Comparison of ENCODE assay signal across 15 cellular contexts in the genomic region with DNA sequence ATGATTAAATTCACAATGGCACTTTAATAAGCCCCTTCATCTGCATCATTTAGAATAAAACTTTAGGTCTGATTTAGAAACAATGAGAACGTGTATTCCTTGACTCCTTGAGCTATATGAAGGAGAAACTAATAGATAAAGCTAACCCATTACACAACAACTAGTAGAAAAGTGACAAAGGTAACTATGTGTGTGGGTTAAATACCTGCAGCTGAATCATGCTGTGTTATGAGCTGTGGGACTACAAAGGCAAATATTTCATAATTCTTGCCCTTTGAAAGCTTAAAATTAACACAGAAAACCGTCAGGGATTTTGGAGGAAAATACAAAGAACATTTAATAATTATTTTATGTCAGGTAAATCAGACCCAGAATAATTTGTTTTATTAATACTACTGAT. TPM values are rescaled to one million over a fixed set of nuclear protein-coding genes. Genes with fewer than 3 reads are reported as not detected.
DNase-seq lines count a peak whose midpoint lies in the region; ATAC-seq and TF ChIP-seq lines count a peak whose summit lies in the region.
"Had no signal": no experiment of that assay in that cellular context is flagged by ENCODE, and none has a peak within 500 bp of the region (broad histone marks: within the 10 kb centered on the region; RNA-seq: fewer than 3 reads in every experiment).

No MANE protein-coding gene starts in this region.

- H3K9ac ChIP-seq in adipocyte (ENCODE audit: low read length): no peak overlapping the region
- no peak overlapping the region for H3K9ac ChIP-seq in Karpas-422 (ENCODE audit: low read length)

- no peaks in the 10 kb centered on the region for H3K79me2 ChIP-seq in Karpas-422 (ENCODE audit: low read length)

- no peaks in the 10 kb centered on the region for H3K36me3 Mint-ChIP-seq in activated T-cell treated with anti-CD3 and anti-CD28 coated beads, Interleukin-2, amount 50 U/mL, for 4 hours (ENCODE audit: insufficient read depth)

- no peaks in the 10 kb centered on the region for H4K20me1 ChIP-seq in Karpas-422 (ENCODE audit: insufficient read depth, low read depth, low read length)

- TF ChIP-seq CTCF in brain microvascular endothelial cell (IDR thresholded peaks at IDR 0.05; ENCODE audit: low read depth, low read length, missing control alignments): no peak

- H3K36me3 ChIP-seq in adipocyte (ENCODE audit: control insufficient read depth, insufficient read depth, low read length, severe bottlenecking) (no peaks in the 10 kb centered on the region), Karpas-422 (ENCODE audit: insufficient read depth, low read length) (no peaks in the 10 kb centered on the region), brain microvascular endothelial cell (replicated peaks) (no peaks in the 10 kb centered on the region)
- H3K36me3 ChIP-seq: cardiac muscle cell, neutrophil had no signal

- no peaks in the 10 kb centered on the region for H3K9me3 ChIP-seq in adipocyte (ENCODE audit: control insufficient read depth, low read length)
- H3K9me3 ChIP-seq in Karpas-422 (ENCODE audit: low read length): no peaks in the 10 kb centered on the region
- H3K9me3 ChIP-seq: neutrophil had no signal

- ATAC-seq in activated T-cell treated with anti-CD3 and anti-CD28 coated beads, Interleukin-2, amount 50 U/mL, for 4 hours: no peak
- ATAC-seq in HG02571 (IDR thresholded peaks at IDR 0.05; ENCODE audit: unreplicated experiment): no peak
- ATAC-seq: HepG2 had no signal

- no peak overlapping the region for H2AFZ ChIP-seq in Karpas-422 (ENCODE audit: low read length)

- no peaks in the 10 kb centered on the region for H3K4me1 ChIP-seq in adipocyte (ENCODE audit: control insufficient read depth, insufficient read depth, low read length)
- no peaks in the 10 kb centered on the region for H3K4me1 ChIP-seq in Karpas-422 (ENCODE audit: low read length)

- H3K27me3 Mint-ChIP-seq in activated T-cell treated with anti-CD3 and anti-CD28 coated beads, Interleukin-2, amount 50 U/mL, for 4 hours (ENCODE audit: low read depth): peaks cover 9% of the 10 kb centered on the region

- in situ Hi-C loops in brain microvascular endothelial cell (cut with HindIII; ENCODE audit: low pct_ligation_motif_present, low sequenced_read_pairs): no loop called here

- H3K4me1 Mint-ChIP-seq in activated T-cell treated with anti-CD3 and anti-CD28 coated beads, Interleukin-2, amount 50 U/mL, for 4 hours (ENCODE audit: low read depth): peaks cover 12% of the 10 kb centered on the region

- peak overlapping the region; percentile 71 for H3K4me3 Mint-ChIP-seq in activated T-cell treated with anti-CD3 and anti-CD28 coated beads, Interleukin-2, amount 50 U/mL, for 4 hours

- H3K27ac ChIP-seq in temporal lobe (ENCODE audit: low read depth, low read length): peak overlapping the region; percentile 85
- H3K27ac ChIP-seq in Karpas-422 (ENCODE audit: low read length): no peak overlapping the region
- no peak overlapping the region for H3K27ac ChIP-seq in brain microvascular endothelial cell
- H3K27ac ChIP-seq: cardiac muscle cell, neutrophil, SK-N-MC had no signal

- no peak overlapping the region for H3K4me2 ChIP-seq in Karpas-422 (ENCODE audit: low read depth, low read length, poor library complexity, severe bottlenecking)

- DNase-seq in activated T-cell treated with anti-CD3 and anti-CD28 coated beads, Interleukin-2, amount 50 U/mL, for 4 hours: no peak
- DNase-seq in activated T-cell treated with anti-CD3 and anti-CD28 coated beads, Interleukin-2, amount 50 U/mL, for 48 hours: no peak
- DNase-seq in adipocyte (ENCODE audit: low read depth): no peak
- peak; percentile 17 for DNase-seq in kidney tubule cell (ENCODE audit: low spot score)
- no peak for DNase-seq in Karpas-422
- no peak for DNase-seq in brain microvascular endothelial cell
- DNase-seq: DMS153 had no signal

- H3K27me3 ChIP-seq in adipocyte (replicated peaks; ENCODE audit: control insufficient read depth, insufficient read depth, low read length) (peaks cover 5% of the 10 kb centered on the region), Karpas-422 (ENCODE audit: low read length) (no peaks in the 10 kb centered on the region), brain microvascular endothelial cell (replicated peaks) (no peaks in the 10 kb centered on the region)

- H3K9me3 Mint-ChIP-seq in activated T-cell treated with anti-CD3 and anti-CD28 coated beads, Interleukin-2, amount 50 U/mL, for 4 hours: no peaks in the 10 kb centered on the region
- H3K9me3 Mint-ChIP-seq: activated T-helper 1 cell treated with anti-CD3 and anti-CD28 coated beads, Interleukin-12 subunit alpha, Interleukin-12 subunit beta, Interleukin-2, Interleukin-4 antibody, amounts not matched to agents 30 ng/mL and 10 ng/mL and 1 ng/mL, durations not matched to agents 14 hours and 24 hours and 36 hours had no signal

- H3K9me2 ChIP-seq in Karpas-422 (replicated peaks; ENCODE audit: insufficient read depth, low read length): no peaks in the 10 kb centered on the region

- H3K4me3 ChIP-seq in adipocyte (ENCODE audit: low read length) (peak overlapping the region; percentile 74), Karpas-422 (ENCODE audit: low read length) (no peak overlapping the region), brain microvascular endothelial cell (ENCODE audit: low read depth, low read length) (no peak overlapping the region)
- H3K4me3 ChIP-seq: SK-N-MC had no signal

RNA-seq across cellular contexts. Expression of a gene that starts 0.9 kb away (rescaled TPM):
- not detected for total RNA-seq in activated T-cell treated with anti-CD3 and anti-CD28 coated beads, Interleukin-2, amount 50 U/mL, for 4 hours
- total RNA-seq in temporal lobe: 24.3 TPM
- not detected in 2 replicates for total RNA-seq in Karpas-422 (2014; rRNA removed; shearing (Covaris generic); ENCODE audit: low replicate concordance)
- total RNA-seq: activated T-helper 1 cell treated with anti-CD3 and anti-CD28 coated beads, Interleukin-12 subunit alpha, Interleukin-12 subunit beta, Interleukin-2, Interleukin-4 antibody, amounts not matched to agents 30 ng/mL and 10 ng/mL and 1 ng/mL, durations not matched to agents 14 hours and 24 hours and 36 hours; cardiac muscle cell; HepG2; liver had no signal

Comparison
In these comparisons a context has a peak if more than half of its experiments do, and no peak if none do; other contexts are left out.
1. RNA of a gene that starts 0.9 kb away (total RNA-seq): 24.3 TPM in temporal lobe (single experiment); not detected in activated T-cell treated with anti-CD3 and anti-CD28 coated beads, Interleukin-2, amount 50 U/mL, for 4 hours and not detected in Karpas-422; every median in the first group is over 10 times any median in the second.